Comparison of ENCODE assay signal across 19 cellular contexts in genomic region chr14:49957089-49957852, GRCh38.
"Had no signal": no experiment of that assay in that cellular context is flagged by ENCODE, and none has a peak within 500 bp of the region (broad histone marks: within the 10 kb centered on the region; RNA-seq: fewer than 3 reads in every experiment).

No MANE protein-coding gene starts in this region.

- H3K9me3 ChIP-seq: lower lobe of right lung, mucosa of descending colon, sigmoid colon, testis had no signal

- H3K9me3 Mint-ChIP-seq: dendritic cell treated with granulocyte-macrophage colony-stimulating factor and Interleukin-4, amounts not matched to agents 40 ng/mL and 50 ng/mL, for 4 days; effector memory CD8-positive, alpha-beta T cell; natural killer cell treated with Interleukin-12 subunit alpha and Interleukin-12 subunit beta and Interleukin-15 and Interleukin-18, amount 100 ng/mL, for 72 hours; stimulated activated naive CD8-positive, alpha-beta T cell treated with anti-CD3 and anti-CD28 coated beads, Interleukin-15, amount 100 ng/mL, for 72 hours; T-helper 2 cell treated with Interferon-gamma antibody and Interleukin-4, amounts not matched to agents 5 μg/mL and 100 μg/mL, for 36 hours had no signal

- H3K4me1 ChIP-seq: lower lobe of right lung, testis had no signal

- H3K27ac ChIP-seq: lower lobe of right lung, sigmoid colon, testis had no signal

- H3K36me3 ChIP-seq: lower lobe of right lung, sigmoid colon had no signal

- H3K27me3 ChIP-seq: sigmoid colon, testis had no signal

- H3K36me3 Mint-ChIP-seq: natural killer cell treated with Interleukin-12 subunit alpha and Interleukin-12 subunit beta and Interleukin-15 and Interleukin-18, amount 100 ng/mL, for 72 hours had no signal

- ATAC-seq: effector memory CD8-positive, alpha-beta T cell; lower lobe of right lung; mucosa of descending colon; natural killer cell treated with Interleukin-12 subunit alpha and Interleukin-12 subunit beta and Interleukin-15 and Interleukin-18, amount 100 ng/mL, for 72 hours; stimulated activated naive CD8-positive, alpha-beta T cell treated with anti-CD3 and anti-CD28 coated beads, Interleukin-15, amount 100 ng/mL, for 72 hours had no signal

- H3K4me3 Mint-ChIP-seq: activated naive CD8-positive, alpha-beta T cell treated with anti-CD3 and anti-CD28 coated beads, Interleukin-2, amount 10 ng/mL, durations not matched to agents 7 days and 5 days; dendritic cell treated with granulocyte-macrophage colony-stimulating factor and Interleukin-4, amounts not matched to agents 40 ng/mL and 50 ng/mL, for 4 days; effector memory CD8-positive, alpha-beta T cell; natural killer cell treated with Interleukin-12 subunit alpha and Interleukin-12 subunit beta and Interleukin-15 and Interleukin-18, amount 100 ng/mL, for 72 hours; stimulated activated naive CD8-positive, alpha-beta T cell treated with anti-CD3 and anti-CD28 coated beads, Interleukin-15, amount 100 ng/mL, for 72 hours; T-helper 2 cell treated with Interferon-gamma antibody and Interleukin-4, amounts not matched to agents 5 μg/mL and 100 μg/mL, for 36 hours had no signal

- H3K27ac Mint-ChIP-seq: activated naive CD8-positive, alpha-beta T cell treated with anti-CD3 and anti-CD28 coated beads, Interleukin-2, amount 10 ng/mL, durations not matched to agents 7 days and 5 days; dendritic cell treated with granulocyte-macrophage colony-stimulating factor and Interleukin-4, amounts not matched to agents 40 ng/mL and 50 ng/mL, for 4 days; effector memory CD8-positive, alpha-beta T cell; natural killer cell treated with Interleukin-12 subunit alpha and Interleukin-12 subunit beta and Interleukin-15 and Interleukin-18, amount 100 ng/mL, for 72 hours; stimulated activated naive CD8-positive, alpha-beta T cell treated with anti-CD3 and anti-CD28 coated beads, Interleukin-15, amount 100 ng/mL, for 72 hours; T-helper 2 cell treated with Interferon-gamma antibody and Interleukin-4, amounts not matched to agents 5 μg/mL and 100 μg/mL, for 36 hours had no signal

- DNase-seq: activated CD4-positive, alpha-beta T cell treated with anti-CD3 and anti-CD28 coated beads, Interleukin-2, amount 50 U/mL, for 4 hours; activated CD4-positive, CD25-positive, alpha-beta regulatory T cell treated with anti-CD3 and anti-CD28 coated beads, Interleukin-2, amount 50 U/mL, for 72 hours; activated gamma-delta T cell treated with Interleukin-2 at 50 U/mL for 16 hours; activated naive CD8-positive, alpha-beta T cell treated with anti-CD3 and anti-CD28 coated beads, Interleukin-2, amount 10 ng/mL, durations not matched to agents 7 days and 5 days; activated T-cell treated with anti-CD3 and anti-CD28 coated beads, Interleukin-2, amount 50 U/mL, for 48 hours; anterior cingulate cortex; cerebellar nuclear complex; effector memory CD8-positive, alpha-beta T cell; erythroblast; hippocampal formation; lower lobe of right lung; mucosa of descending colon; sigmoid colon; stimulated activated CD4-positive, alpha-beta T cell treated with anti-CD3 and anti-CD28 coated beads, Interleukin-12 subunit alpha, Interleukin-12 subunit beta, amount 100 ng/mL, for 4 hours; stimulated activated naive CD8-positive, alpha-beta T cell treated with anti-CD3 and anti-CD28 coated beads, Interleukin-15, amount 100 ng/mL, for 72 hours; testis had no signal

- H3K4me3 ChIP-seq: lower lobe of right lung, mucosa of descending colon, sigmoid colon, testis had no signal
